ENCODE assay signal across 28 cellular contexts in the genomic region with DNA sequence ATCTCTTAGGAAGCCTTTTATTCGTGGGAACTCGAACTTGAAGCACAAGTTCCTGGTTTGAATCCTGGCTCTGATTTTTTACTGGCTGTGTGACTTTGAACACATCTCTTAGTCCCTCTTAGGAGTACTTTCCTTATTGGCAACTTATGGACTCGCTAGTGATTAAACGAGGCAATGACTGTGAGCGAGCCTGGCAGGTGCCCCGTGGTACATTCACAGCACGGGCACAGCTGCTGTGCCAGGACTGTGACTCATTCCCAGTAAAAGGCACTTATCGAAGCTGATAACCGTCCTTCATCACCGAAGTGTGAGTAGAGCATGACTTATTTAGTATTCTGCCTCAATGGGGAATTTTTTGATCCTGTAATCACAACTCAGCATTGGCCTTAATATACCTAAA. TPM values are rescaled to one million over a fixed set of nuclear protein-coding genes. Genes with fewer than 3 reads are reported as not detected.
DNase-seq lines count a peak whose midpoint lies in the region; ATAC-seq and TF ChIP-seq lines count a peak whose summit lies in the region.
"Had no signal": no experiment of that assay in that cellular context is flagged by ENCODE, and none has a peak within 500 bp of the region (broad histone marks: within the 10 kb centered on the region; RNA-seq: fewer than 3 reads in every experiment).

No MANE protein-coding gene starts in this region.

- H3K9me3 ChIP-seq in right atrium auricular region (no peaks in the 10 kb centered on the region), body of pancreas (no peaks in the 10 kb centered on the region), lung (ENCODE audit: control insufficient read depth in 2 of 2, insufficient read depth in 1 of 2, low read length in 1 of 2) (no peaks in the 10 kb centered on the region), MG63 (no peaks in the 10 kb centered on the region)
- H3K9me3 ChIP-seq: esophagus muscularis mucosa, tibial nerve had no signal

- peak; percentile 96 for ATAC-seq in Right ventricle myocardium superior (ENCODE audit: poor library complexity)
- ATAC-seq in body of pancreas = peak; percentile 63
- ATAC-seq in lung (ENCODE audit: insufficient read depth, low FRiP score) = peak; percentile 27
- ATAC-seq: activated CD8-positive, alpha-beta memory T cell treated with anti-CD3 and anti-CD28 coated beads, Interleukin-2, amount 10 ng/mL, durations not matched to agents 7 days and 5 days; effector memory CD8-positive, alpha-beta T cell; stimulated activated naive CD8-positive, alpha-beta T cell treated with anti-CD3 and anti-CD28 coated beads, Interleukin-15, amount 100 ng/mL, for 72 hours; T-helper 17 cell had no signal

- TF ChIP-seq POLR2A in body of pancreas (IDR thresholded peaks at IDR 0.05) = no peak

- intact Hi-C loops in Right ventricle myocardium superior (cut with DNase I) = no loop called here
- intact Hi-C loops in body of pancreas (cut with DNase I) = no loop called here

- H3K36me3 ChIP-seq in right atrium auricular region (no peaks in the 10 kb centered on the region), body of pancreas (replicated peaks in 1 of 2; ENCODE audit: insufficient read depth in 1 of 2, low read depth in 2 of 2) (no peaks in the 10 kb centered on the region), lung (ENCODE audit: control insufficient read depth in 2 of 2, insufficient read depth in 2 of 2, low read length in 2 of 2) (no peaks in the 10 kb centered on the region), MG63 (no peaks in the 10 kb centered on the region)
- H3K36me3 ChIP-seq: tibial nerve had no signal

- H3K4me3 ChIP-seq in right atrium auricular region = no peak overlapping the region
- no peak overlapping the region for H3K4me3 ChIP-seq in body of pancreas
- H3K4me3 ChIP-seq in lung = no peak overlapping the region
- no peak overlapping the region for H3K4me3 ChIP-seq in MG63
- H3K4me3 ChIP-seq: esophagus muscularis mucosa, SK-N-MC, tibial nerve had no signal

- H3K27me3 ChIP-seq in right atrium auricular region (no peaks in the 10 kb centered on the region), body of pancreas (no peaks in the 10 kb centered on the region), lung (ENCODE audit: control insufficient read depth, insufficient read depth) (no peaks in the 10 kb centered on the region), MG63 (peaks cover 4% of the 10 kb centered on the region; the same call in 1 of the 2 replicates)
- H3K27me3 ChIP-seq: esophagus muscularis mucosa, tibial nerve had no signal

- TF ChIP-seq CTCF in right atrium auricular region (IDR thresholded peaks at IDR 0.05) = no peak
- no peak for TF ChIP-seq CTCF in body of pancreas (IDR thresholded peaks at IDR 0.05)
- no peak for TF ChIP-seq CTCF in lung (IDR thresholded peaks at IDR 0.05; ENCODE audit: control extremely low read depth, extremely low read depth)

- no peaks in the 10 kb centered on the region for H3K4me1 ChIP-seq in right atrium auricular region
- no peaks in the 10 kb centered on the region for H3K4me1 ChIP-seq in body of pancreas
- no peaks in the 10 kb centered on the region for H3K4me1 ChIP-seq in lung (ENCODE audit: control insufficient read depth in 2 of 2, insufficient read depth in 2 of 2, low read length in 2 of 2)
- H3K4me1 ChIP-seq: tibial nerve had no signal

- DNase-seq in Right ventricle myocardium superior = peak; percentile 75
- DNase-seq in right atrium auricular region (ENCODE audit: low spot score) = no peak
- peak; percentile 41 to 77 (median 67) for DNase-seq in body of pancreas
- DNase-seq in lung (ENCODE audit: low spot score) = no peak
- no peak for DNase-seq in NCI-H2196 treated with DMSO at 0.1 percent for 48 hours (lab: John Stamatoyannopoulos, UW; ENCODE audit: unreplicated experiment)
- no peak for DNase-seq in COLO829 (ENCODE audit: low spot score)
- no peak for DNase-seq in cerebellar cortex (ENCODE audit: low spot score)
- no peak for DNase-seq in MG63
- DNase-seq: activated CD4-positive, alpha-beta T cell treated with anti-CD3 and anti-CD28 coated beads, Interleukin-2, amount 10 ng/mL, durations not matched to agents 24 days and 14 days; activated CD8-positive, alpha-beta memory T cell treated with anti-CD3 and anti-CD28 coated beads, Interleukin-2, amount 10 ng/mL, durations not matched to agents 7 days and 5 days; C1 segment of cervical spinal cord; Calu3; effector memory CD8-positive, alpha-beta T cell; NCI-H1694; NCI-H446; occipital lobe; retina; stimulated activated CD4-positive, alpha-beta T cell treated with anti-CD3 and anti-CD28 coated beads, Interleukin-12 subunit alpha, Interleukin-12 subunit beta, amount 100 ng/mL, for 4 hours; stimulated activated CD4-positive, alpha-beta T cell treated with anti-CD3 and anti-CD28 coated beads, Interleukin-4, amount 100 ng/mL, for 4 hours; stimulated activated naive CD8-positive, alpha-beta T cell treated with anti-CD3 and anti-CD28 coated beads, Interleukin-15, amount 100 ng/mL, for 72 hours; T-helper 17 cell had no signal

- WGBS in body of pancreas, 2 donors = 57 to 63% methylated on average over 10 of the region's 10 CpGs
- WGBS in lung, 2 donors = 59 to 82% methylated on average over 10 of the region's 10 CpGs

- H3K27ac ChIP-seq in right atrium auricular region = no peak overlapping the region
- no peak overlapping the region for H3K27ac ChIP-seq in body of pancreas
- H3K27ac ChIP-seq in lung (ENCODE audit: low read depth in 1 of 2, low read length in 1 of 2) = no peak overlapping the region
- H3K27ac ChIP-seq: esophagus muscularis mucosa, SK-N-MC, tibial nerve, VCaP had no signal

RNA-seq across cellular contexts. Expression of a gene that starts 22.7 kb away (rescaled TPM):
- total RNA-seq in Right ventricle myocardium superior (not detected), right atrium auricular region (not detected), body of pancreas (10 to 100 TPM in 1 of 2 donors, under 1 TPM in 1; 0.52 to 10.2 TPM), lung (10 to 100 TPM; 14.2 to 29.8 TPM)
- 10 to 100 TPM; 13.0 to 17.1 TPM for polyA plus RNA-seq in lung
- not detected in 2 replicates for total RNA-seq in MG63 (2014; rRNA removed; shearing (Covaris generic); ENCODE audit: low replicate concordance)
- total RNA-seq: activated CD4-positive, alpha-beta T cell treated with anti-CD3 and anti-CD28 coated beads, Interleukin-2, amount 10 ng/mL, durations not matched to agents 24 days and 14 days; activated CD8-positive, alpha-beta memory T cell treated with anti-CD3 and anti-CD28 coated beads, Interleukin-2, amount 10 ng/mL, durations not matched to agents 7 days and 5 days; Calu3; G401; H4; RPMI7951; T-helper 17 cell; tibial nerve had no signal

RNA-seq across cellular contexts. Expression of a gene that starts 40.6 kb away (rescaled TPM):
- total RNA-seq in Right ventricle myocardium superior (4.7 TPM), right atrium auricular region (1 to 10 TPM; 4.6 TPM), body of pancreas (1 to 10 TPM; 1.3 to 9.1 TPM), lung (10 to 100 TPM in 1 of 2 donors, 1 to 10 TPM in 1; 6.7 to 17.6 TPM)
- polyA plus RNA-seq in lung = 10 to 100 TPM in 1 of 2 donors, 1 to 10 TPM in 1; 9.3 to 17.7 TPM
- total RNA-seq in MG63 (2014; rRNA removed; shearing (Covaris generic); ENCODE audit: low replicate concordance) = 16.0 and 42.9 TPM in 2 replicates

RNA-seq across cellular contexts. Expression of a gene that starts 40.7 kb away (rescaled TPM):
- total RNA-seq in Right ventricle myocardium superior = 28.2 TPM
- 10 to 100 TPM; 16.2 to 31.3 TPM for total RNA-seq in right atrium auricular region
- total RNA-seq in body of pancreas = 10 to 100 TPM; 15.8 to 23.9 TPM
- 100 to 1,000 TPM in 1 of 2 donors, 10 to 100 TPM in 1; 85.0 to 115 TPM for total RNA-seq in lung
- polyA plus RNA-seq in lung = 10 to 100 TPM; 31.0 to 59.3 TPM
- 60.8 and 74.4 TPM in 2 replicates for total RNA-seq in MG63 (2014; rRNA removed; shearing (Covaris generic); ENCODE audit: low replicate concordance)

Comparison
In these comparisons a context has a peak if more than half of its experiments do, and no peak if none do; other contexts are left out.
1. DNase-seq: peak in Right ventricle myocardium superior (single experiment) and body of pancreas (4 of 4); none in right atrium auricular region (single experiment), lung (single experiment), NCI-H2196 treated with DMSO at 0.1 percent for 48 hours (single experiment), COLO829 (single experiment), cerebellar cortex (single experiment) and MG63 (single experiment).
2. ATAC-seq: peak in every context shown above with its lines; median percentile 96 in Right ventricle myocardium superior; 63 in body of pancreas; 27 in lung.